1 cellular context compared by ENCODE assay signal in the genomic region with DNA sequence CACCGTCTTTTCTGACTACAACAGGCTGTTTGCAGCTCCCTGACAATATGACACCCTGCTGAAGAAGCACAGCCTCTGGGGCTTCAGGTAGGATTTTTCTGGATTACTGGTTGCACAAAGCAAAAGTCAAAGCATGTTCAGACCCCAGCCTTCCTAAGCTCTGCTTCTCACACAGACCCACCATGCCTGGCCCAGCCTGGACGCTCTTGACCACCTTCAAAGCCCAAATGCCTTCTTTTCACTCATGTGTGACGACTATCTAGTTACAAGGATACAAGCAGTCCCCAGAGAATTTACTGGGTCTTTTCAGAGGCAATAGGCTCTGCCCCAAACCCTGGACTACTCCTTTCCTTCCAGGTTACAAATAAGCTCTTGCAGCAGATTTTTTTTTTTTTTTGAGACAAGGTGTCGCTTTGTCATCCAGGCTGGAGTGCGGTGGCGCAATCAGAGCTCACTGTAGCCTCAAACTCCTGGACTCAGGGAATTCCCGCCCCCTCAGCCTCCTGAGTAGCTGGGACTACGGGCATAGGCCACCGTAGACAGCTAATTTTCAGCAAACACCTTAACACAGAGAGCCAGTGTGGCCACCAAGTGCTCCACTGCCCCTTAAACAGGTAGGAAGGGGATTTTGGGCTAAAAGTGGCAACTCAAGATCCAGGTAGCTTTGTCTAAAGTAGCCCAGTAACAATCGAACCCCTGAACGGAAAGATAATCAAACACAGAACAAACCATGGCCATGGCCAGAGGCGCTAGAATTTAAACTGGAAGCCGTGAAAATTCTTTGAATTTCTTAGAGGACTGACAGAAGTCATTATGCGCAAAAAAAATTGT.
TF ChIP-seq lines count a peak whose summit lies in the region.

No MANE protein-coding gene starts in this region.

TF ChIP-seq in HEK293, 187 proteins besides CTCF, POLR2A, EP300 and RAD21 (continued from another document):
- TF ChIP-seq, protein P1, sequence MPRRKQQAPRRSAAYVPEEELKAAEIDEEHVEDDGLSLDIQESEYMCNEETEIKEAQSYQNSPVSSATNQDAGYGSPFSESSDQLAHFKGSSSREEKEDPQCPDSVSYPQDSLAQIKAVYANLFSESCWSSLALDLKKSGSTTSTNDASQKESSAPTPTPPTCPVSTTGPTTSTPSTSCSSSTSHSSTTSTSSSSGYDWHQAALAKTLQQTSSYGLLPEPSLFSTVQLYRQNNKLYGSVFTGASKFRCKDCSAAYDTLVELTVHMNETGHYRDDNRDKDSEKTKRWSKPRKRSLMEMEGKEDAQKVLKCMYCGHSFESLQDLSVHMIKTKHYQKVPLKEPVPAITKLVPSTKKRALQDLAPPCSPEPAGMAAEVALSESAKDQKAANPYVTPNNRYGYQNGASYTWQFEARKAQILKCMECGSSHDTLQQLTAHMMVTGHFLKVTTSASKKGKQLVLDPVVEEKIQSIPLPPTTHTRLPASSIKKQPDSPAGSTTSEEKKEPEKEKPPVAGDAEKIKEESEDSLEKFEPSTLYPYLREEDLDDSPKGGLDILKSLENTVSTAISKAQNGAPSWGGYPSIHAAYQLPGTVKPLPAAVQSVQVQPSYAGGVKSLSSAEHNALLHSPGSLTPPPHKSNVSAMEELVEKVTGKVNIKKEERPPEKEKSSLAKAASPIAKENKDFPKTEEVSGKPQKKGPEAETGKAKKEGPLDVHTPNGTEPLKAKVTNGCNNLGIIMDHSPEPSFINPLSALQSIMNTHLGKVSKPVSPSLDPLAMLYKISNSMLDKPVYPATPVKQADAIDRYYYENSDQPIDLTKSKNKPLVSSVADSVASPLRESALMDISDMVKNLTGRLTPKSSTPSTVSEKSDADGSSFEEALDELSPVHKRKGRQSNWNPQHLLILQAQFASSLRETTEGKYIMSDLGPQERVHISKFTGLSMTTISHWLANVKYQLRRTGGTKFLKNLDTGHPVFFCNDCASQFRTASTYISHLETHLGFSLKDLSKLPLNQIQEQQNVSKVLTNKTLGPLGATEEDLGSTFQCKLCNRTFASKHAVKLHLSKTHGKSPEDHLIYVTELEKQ (tag by site-specific recombination; IDR thresholded peaks at IDR 0.05; ENCODE audit: borderline replicate concordance), result no peak
- TF ChIP-seq ZNF324 (tag by site-specific recombination; IDR thresholded peaks at IDR 0.05) (0 out of 2 replicates have a peak, but pooled peaks have one; percentile 28), SP7 (tag by site-specific recombination; IDR thresholded peaks at IDR 0.05) (0 out of 2 replicates have a peak, but pooled peaks have one; percentile 25), ZNF394 (tag by site-specific recombination; IDR thresholded peaks at IDR 0.05; ENCODE audit: borderline replicate concordance) (peak; percentile 29; the same call in 1 of the 2 replicates), ZBTB7A (tag by site-specific recombination; IDR thresholded peaks at IDR 0.05; ENCODE audit: low read depth) (no peak), ZBTB17 (tag by site-specific recombination; IDR thresholded peaks at IDR 0.05) (peak; percentile 65; the same call in 1 of the 2 replicates), OSR2 (tag by site-specific recombination; IDR thresholded peaks at IDR 0.05) (peak; percentile 89), ZNF837 (tag by site-specific recombination; IDR thresholded peaks at IDR 0.05) (no peak), ZNF140 (tag by site-specific recombination; IDR thresholded peaks at IDR 0.05) (no peak), ZNF560 (tag by site-specific recombination; IDR thresholded peaks at IDR 0.05; ENCODE audit: borderline replicate concordance) (no peak), EGR2 (tag by site-specific recombination; IDR thresholded peaks at IDR 0.05; ENCODE audit: low read depth) (no peak), GLI4 (tag by site-specific recombination; IDR thresholded peaks at IDR 0.05) (no peak), ZNF112 (tag by site-specific recombination; IDR thresholded peaks at IDR 0.05) (no peak), ZFP37 (tag by site-specific recombination; IDR thresholded peaks at IDR 0.05) (no peak)
- TF ChIP-seq, protein P2, sequence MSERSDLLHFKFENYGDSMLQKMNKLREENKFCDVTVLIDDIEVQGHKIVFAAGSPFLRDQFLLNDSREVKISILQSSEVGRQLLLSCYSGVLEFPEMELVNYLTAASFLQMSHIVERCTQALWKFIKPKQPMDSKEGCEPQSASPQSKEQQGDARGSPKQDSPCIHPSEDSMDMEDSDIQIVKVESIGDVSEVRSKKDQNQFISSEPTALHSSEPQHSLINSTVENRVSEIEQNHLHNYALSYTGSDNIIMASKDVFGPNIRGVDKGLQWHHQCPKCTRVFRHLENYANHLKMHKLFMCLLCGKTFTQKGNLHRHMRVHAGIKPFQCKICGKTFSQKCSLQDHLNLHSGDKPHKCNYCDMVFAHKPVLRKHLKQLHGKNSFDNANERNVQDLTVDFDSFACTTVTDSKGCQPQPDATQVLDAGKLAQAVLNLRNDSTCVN (tag by site-specific recombination; optimal IDR thresholded peaks at IDR 0.05), result no peak
- TF ChIP-seq, protein P3, sequence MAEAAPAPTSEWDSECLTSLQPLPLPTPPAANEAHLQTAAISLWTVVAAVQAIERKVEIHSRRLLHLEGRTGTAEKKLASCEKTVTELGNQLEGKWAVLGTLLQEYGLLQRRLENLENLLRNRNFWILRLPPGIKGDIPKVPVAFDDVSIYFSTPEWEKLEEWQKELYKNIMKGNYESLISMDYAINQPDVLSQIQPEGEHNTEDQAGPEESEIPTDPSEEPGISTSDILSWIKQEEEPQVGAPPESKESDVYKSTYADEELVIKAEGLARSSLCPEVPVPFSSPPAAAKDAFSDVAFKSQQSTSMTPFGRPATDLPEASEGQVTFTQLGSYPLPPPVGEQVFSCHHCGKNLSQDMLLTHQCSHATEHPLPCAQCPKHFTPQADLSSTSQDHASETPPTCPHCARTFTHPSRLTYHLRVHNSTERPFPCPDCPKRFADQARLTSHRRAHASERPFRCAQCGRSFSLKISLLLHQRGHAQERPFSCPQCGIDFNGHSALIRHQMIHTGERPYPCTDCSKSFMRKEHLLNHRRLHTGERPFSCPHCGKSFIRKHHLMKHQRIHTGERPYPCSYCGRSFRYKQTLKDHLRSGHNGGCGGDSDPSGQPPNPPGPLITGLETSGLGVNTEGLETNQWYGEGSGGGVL (tag by site-specific recombination; IDR thresholded peaks at IDR 0.05), result no peak
- TF ChIP-seq, protein P4, sequence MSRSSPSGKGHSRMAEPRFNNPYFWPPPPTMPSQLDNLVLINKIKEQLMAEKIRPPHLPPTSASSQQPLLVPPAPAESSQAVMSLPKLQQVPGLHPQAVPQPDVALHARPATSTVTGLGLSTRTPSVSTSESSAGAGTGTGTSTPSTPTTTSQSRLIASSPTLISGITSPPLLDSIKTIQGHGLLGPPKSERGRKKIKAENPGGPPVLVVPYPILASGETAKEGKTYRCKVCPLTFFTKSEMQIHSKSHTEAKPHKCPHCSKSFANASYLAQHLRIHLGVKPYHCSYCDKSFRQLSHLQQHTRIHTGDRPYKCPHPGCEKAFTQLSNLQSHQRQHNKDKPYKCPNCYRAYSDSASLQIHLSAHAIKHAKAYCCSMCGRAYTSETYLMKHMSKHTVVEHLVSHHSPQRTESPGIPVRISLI (tag by site-specific recombination; IDR thresholded peaks at IDR 0.05), result peak; percentile 70; the same call in 1 of the 2 replicates
- TF ChIP-seq, protein P5, sequence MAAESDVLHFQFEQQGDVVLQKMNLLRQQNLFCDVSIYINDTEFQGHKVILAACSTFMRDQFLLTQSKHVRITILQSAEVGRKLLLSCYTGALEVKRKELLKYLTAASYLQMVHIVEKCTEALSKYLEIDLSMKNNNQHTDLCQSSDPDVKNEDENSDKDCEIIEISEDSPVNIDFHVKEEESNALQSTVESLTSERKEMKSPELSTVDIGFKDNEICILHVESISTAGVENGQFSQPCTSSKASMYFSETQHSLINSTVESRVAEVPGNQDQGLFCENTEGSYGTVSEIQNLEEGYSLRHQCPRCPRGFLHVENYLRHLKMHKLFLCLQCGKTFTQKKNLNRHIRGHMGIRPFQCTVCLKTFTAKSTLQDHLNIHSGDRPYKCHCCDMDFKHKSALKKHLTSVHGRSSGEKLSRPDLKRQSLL (tag by site-specific recombination; IDR thresholded peaks at IDR 0.05), result no peak
- TF ChIP-seq, protein P6, sequence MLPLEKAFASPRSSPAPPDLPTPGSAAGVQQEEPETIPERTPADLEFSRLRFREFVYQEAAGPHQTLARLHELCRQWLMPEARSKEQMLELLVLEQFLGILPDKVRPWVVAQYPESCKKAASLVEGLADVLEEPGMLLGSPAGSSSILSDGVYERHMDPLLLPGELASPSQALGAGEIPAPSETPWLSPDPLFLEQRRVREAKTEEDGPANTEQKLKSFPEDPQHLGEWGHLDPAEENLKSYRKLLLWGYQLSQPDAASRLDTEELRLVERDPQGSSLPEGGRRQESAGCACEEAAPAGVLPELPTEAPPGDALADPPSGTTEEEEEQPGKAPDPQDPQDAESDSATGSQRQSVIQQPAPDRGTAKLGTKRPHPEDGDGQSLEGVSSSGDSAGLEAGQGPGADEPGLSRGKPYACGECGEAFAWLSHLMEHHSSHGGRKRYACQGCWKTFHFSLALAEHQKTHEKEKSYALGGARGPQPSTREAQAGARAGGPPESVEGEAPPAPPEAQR (tag by site-specific recombination; IDR thresholded peaks at IDR 0.05), result no peak
